27 cellular contexts compared by ENCODE assay signal in the genomic region with DNA sequence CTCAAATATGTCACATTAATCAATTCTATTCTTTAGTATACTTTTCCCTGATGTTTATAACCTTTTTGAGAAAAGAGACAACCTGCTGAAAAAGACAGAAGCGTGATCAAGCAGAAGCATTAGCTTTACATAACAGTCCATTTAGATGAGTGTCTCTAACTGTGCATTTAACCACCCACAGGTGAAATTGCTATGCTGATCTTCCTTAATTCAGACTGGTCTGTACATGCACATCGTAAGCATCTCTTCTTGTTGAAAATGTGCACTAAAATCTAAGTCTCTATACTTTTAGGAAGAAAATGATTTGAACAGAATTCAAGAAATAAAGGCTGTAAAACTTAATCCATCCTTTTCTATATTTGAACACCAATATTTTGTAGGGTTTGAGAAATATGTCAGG.
"Had no signal": no experiment of that assay in that cellular context is flagged by ENCODE, and none has a peak within 500 bp of the region (broad histone marks: within the 10 kb centered on the region; RNA-seq: fewer than 3 reads in every experiment).

No MANE protein-coding gene starts in this region.

- H3K36me3 ChIP-seq: ascending aorta, cardiac muscle cell had no signal

- DNase-seq: activated B cell treated with CpG ODN at 0.5 μM for 24 hours; activated CD4-positive, alpha-beta memory T cell treated with anti-CD3 and anti-CD28 coated beads for 36 hours; activated CD4-positive, alpha-beta T cell treated with anti-CD3 and anti-CD28 coated beads for 4 hours; activated CD4-positive, alpha-beta T cell treated with anti-CD3 and anti-CD28 coated beads, Interleukin-2, amount 10 ng/mL, durations not matched to agents 24 days and 14 days; activated CD4-positive, alpha-beta T cell treated with anti-CD3 and anti-CD28 coated beads, Interleukin-2, amount 50 U/mL, for 1 hour; activated CD4-positive, alpha-beta T cell treated with anti-CD3 and anti-CD28 coated beads, Interleukin-2, amount 50 U/mL, for 4 hours; activated CD4-positive, CD25-positive, alpha-beta regulatory T cell treated with anti-CD3 and anti-CD28 coated beads, Interleukin-2, amount 50 U/mL, for 72 hours; activated CD8-positive, alpha-beta memory T cell treated with anti-CD3 and anti-CD28 coated beads, Interleukin-2, amount 50 U/mL, for 4 hours; activated CD8-positive, alpha-beta T cell treated with anti-CD3 and anti-CD28 coated beads for 36 hours; activated effector memory CD4-positive, alpha-beta T cell treated with anti-CD3 and anti-CD28 coated beads, Interleukin-2, amount 50 U/mL, for 16 hours; activated gamma-delta T cell treated with Interleukin-2 at 50 U/mL for 16 hours; activated naive CD4-positive, alpha-beta T cell; activated naive CD4-positive, alpha-beta T cell treated with anti-CD3 and anti-CD28 coated beads, Interleukin-2, amount 10 ng/mL, durations not matched to agents 7 days and 5 days; activated naive CD8-positive, alpha-beta T cell treated with anti-CD3 and anti-CD28 coated beads, Interleukin-2, amount 10 ng/mL, durations not matched to agents 7 days and 5 days; activated naive CD8-positive, alpha-beta T cell treated with anti-CD3 and anti-CD28 coated beads, Interleukin-2, amount 50 U/mL, for 24 hours; activated T-cell treated with anti-CD3 and anti-CD28 coated beads for 4 hours; activated T-cell treated with anti-CD3 and anti-CD28 coated beads, Interleukin-2, amount 50 U/mL, for 1 hour; activated T-cell treated with anti-CD3 and anti-CD28 coated beads, Interleukin-2, amount 50 U/mL, for 4 hours; activated T-cell treated with anti-CD3 and anti-CD28 coated beads, Interleukin-2, amount 50 U/mL, for 72 hours; amygdala; anterior cingulate cortex; T-helper 1 cell; T-helper 2 cell; T-helper 9 cell had no signal

- H3K4me1 ChIP-seq: ascending aorta had no signal

- H3K27me3 ChIP-seq: ascending aorta, cardiac muscle cell had no signal

- H3K9me3 ChIP-seq: ascending aorta had no signal

- H3K27ac ChIP-seq: ascending aorta, cardiac muscle cell, VCaP had no signal

- H3K4me3 ChIP-seq: ascending aorta, cardiac muscle cell had no signal
